In genomic region chr11:1275021-1275420, GRCh38 we compare ENCODE assay signal across 21 cellular contexts. TPM values are rescaled to one million over a fixed set of nuclear protein-coding genes. Genes with fewer than 3 reads are reported as not detected.
A peak's percentile ranks its signal among the peaks of the same experiment; 100 is the strongest.
DNase-seq lines count a peak whose midpoint lies in the region; ATAC-seq, FAIRE-seq and TF ChIP-seq lines count a peak whose summit lies in the region.
"Had no signal": no experiment of that assay in that cellular context is flagged by ENCODE, and none has a peak within 500 bp of the region (broad histone marks: within the 10 kb centered on the region; RNA-seq: fewer than 3 reads in every experiment).

No MANE protein-coding gene starts in this region.

- peaks cover 3% of the 10 kb centered on the region for H3K4me1 Mint-ChIP-seq in glutamatergic neuron (ENCODE audit: low read depth, unreplicated experiment)
- no peaks in the 10 kb centered on the region for H3K4me1 Mint-ChIP-seq in activated naive CD4-positive, alpha-beta T cell treated with anti-CD3 and anti-CD28 coated beads, Interleukin-2, amount 10 ng/mL, durations not matched to agents 7 days and 5 days
- H3K4me1 Mint-ChIP-seq: CD14-positive monocyte had no signal

- H3K9me3 ChIP-seq in BLaER1 treated with 17β-estradiol and CSF1 and Interleukin-3, amounts not matched to agents 10 nM and 100 nM (replicated peaks in 1 of 11), result no peaks in the 10 kb centered on the region
- H3K9me3 ChIP-seq in Panc1 (ENCODE audit: control insufficient read depth, insufficient read depth, low read depth, low read length) (no peaks in the 10 kb centered on the region), HepG2 (ENCODE audit: low read length) (no peaks in the 10 kb centered on the region)
- H3K9me3 ChIP-seq: SJSA1 had no signal

- no peak overlapping the region for H2AFZ ChIP-seq in HepG2 (ENCODE audit: low read length)

- CTCF ChIA-PET in Panc1 (lab: Charles Lee), result no interaction called here
- CTCF ChIA-PET in HepG2 (lab: Yijun Ruan, JAX; ENCODE audit: low intra/inter-chr PET ratio, low total read pairs), result no interaction called here
- CTCF ChIA-PET in activated naive CD4-positive, alpha-beta T cell treated with anti-CD3 and anti-CD28 coated beads, Interleukin-2, amount 10 ng/mL, durations not matched to agents 7 days and 5 days (lab: Charles Lee), result no interaction called here

- TF ChIP-seq EP300 in HepG2 (IDR thresholded peaks at IDR 0.05; ENCODE audit: low read depth in 2 of 2, low read length in 2 of 2), result no peak
- TF ChIP-seq EP300 in HepG2 (CRISPR knock-in tag; IDR thresholded peaks at IDR 0.05; ENCODE audit: borderline replicate concordance), result no peak

- BruUV-seq in Panc1 (replicated peaks; lab: Mats Ljungman, UMichigan) (TSS peak; percentile 52), HepG2 (replicated peaks; lab: Mats Ljungman, UMichigan) (TSS peak; percentile 24)

- POLR2A ChIA-PET in Panc1 (lab: Charles Lee), result no interaction called here
- POLR2A ChIA-PET in HepG2 (lab: Yijun Ruan, JAX), result no interaction called here

- no peak for DNase-seq in Panc1 (ENCODE audit: low read depth, low spot score)
- DNase-seq in glutamatergic neuron, result peak; percentile 4
- DNase-seq in HepG2 (ENCODE audit: low spot score), result no peak
- DNase-seq in activated naive CD4-positive, alpha-beta T cell treated with anti-CD3 and anti-CD28 coated beads, Interleukin-2, amount 10 ng/mL, durations not matched to agents 7 days and 5 days, result no peak
- DNase-seq in KBM-7, result no peak
- DNase-seq: Calu3; CD8-positive, alpha-beta memory T cell; DMS79 treated with DMSO at 0.1 percent for 48 hours; GF-D8; KG1; MM.1S; NCI-H446; NCI-H524 treated with DMSO at 0.1 percent for 48 hours; NCI-H774 had no signal

- WGBS in HepG2 (ENCODE audit: low lambda C conversion rate), result 97% methylated on average over 11 of the region's 18 CpGs

- peak overlapping the region in 3 of 11 experiments; percentile 15 to 38 (median 38); a peak in 4 of 22 replicates for H3K27ac ChIP-seq in BLaER1 treated with 17β-estradiol and CSF1 and Interleukin-3, amounts not matched to agents 10 nM and 100 nM
- H3K27ac ChIP-seq in Panc1 (ENCODE audit: low read length) (no peak overlapping the region), HepG2 (ENCODE audit: extremely low read length, insufficient read depth, low read length) (no peak overlapping the region)
- H3K27ac ChIP-seq: SJSA1 had no signal

- no peak for ATAC-seq in Panc1
- no peak for ATAC-seq in HepG2
- no peak for ATAC-seq in GM18868 (IDR thresholded peaks at IDR 0.05; ENCODE audit: unreplicated experiment)
- ATAC-seq: HCT116 had no signal

- FAIRE-seq in HepG2 (lab: Jason Lieb, UNC), result no peak

- peaks cover 7% of the 10 kb centered on the region for H3K27me3 Mint-ChIP-seq in glutamatergic neuron (ENCODE audit: unreplicated experiment)
- peaks cover 2% of the 10 kb centered on the region for H3K27me3 Mint-ChIP-seq in activated naive CD4-positive, alpha-beta T cell treated with anti-CD3 and anti-CD28 coated beads, Interleukin-2, amount 10 ng/mL, durations not matched to agents 7 days and 5 days
- H3K27me3 Mint-ChIP-seq: CD8-positive, alpha-beta memory T cell had no signal

- H3K36me3 ChIP-seq in BLaER1 treated with 17β-estradiol and CSF1 and Interleukin-3, amounts not matched to agents 10 nM and 100 nM, result peaks cover 23 to 88% (median 41%) of the 10 kb centered on the region in 11 experiments
- H3K36me3 ChIP-seq in Panc1 (ENCODE audit: control insufficient read depth, insufficient read depth, low read length) (peaks cover 7% of the 10 kb centered on the region), HepG2 (replicated peaks in 1 of 2; ENCODE audit: control insufficient read depth in 1 of 2, insufficient read depth in 2 of 2, low read length in 2 of 2) (peaks cover 16 to 39% of the 10 kb centered on the region in 2 experiments; a peak in 4 of 5 replicates)
- H3K36me3 ChIP-seq: SJSA1 had no signal

- TF ChIP-seq CTCF in Panc1 (IDR thresholded peaks at IDR 0.05), result no peak
- TF ChIP-seq CTCF in glutamatergic neuron (IDR thresholded peaks at IDR 0.05; ENCODE audit: partially characterized antibody, unreplicated experiment), result no peak
- TF ChIP-seq CTCF in HepG2 (CRISPR knock-in tag; IDR thresholded peaks at IDR 0.05), result no peak

- H3K27ac Mint-ChIP-seq in glutamatergic neuron (ENCODE audit: unreplicated experiment), result no peak overlapping the region
- no peak overlapping the region for H3K27ac Mint-ChIP-seq in activated naive CD4-positive, alpha-beta T cell treated with anti-CD3 and anti-CD28 coated beads, Interleukin-2, amount 10 ng/mL, durations not matched to agents 7 days and 5 days
- H3K27ac Mint-ChIP-seq: CD14-positive monocyte; CD8-positive, alpha-beta memory T cell had no signal

- intact Hi-C loops in Panc1 (cut with micrococcal nuclease; ENCODE audit: unreplicated experiment), result no loop called here
- intact Hi-C loops in HepG2 (cut with micrococcal nuclease; ENCODE audit: unreplicated experiment), result no loop called here

- H3K9me3 Mint-ChIP-seq in glutamatergic neuron (ENCODE audit: unreplicated experiment), result peaks cover 7% of the 10 kb centered on the region
- H3K9me3 Mint-ChIP-seq in activated naive CD4-positive, alpha-beta T cell treated with anti-CD3 and anti-CD28 coated beads, Interleukin-2, amount 10 ng/mL, durations not matched to agents 7 days and 5 days, result no peaks in the 10 kb centered on the region
- H3K9me3 Mint-ChIP-seq: CD8-positive, alpha-beta memory T cell had no signal

- H3K4me1 ChIP-seq in BLaER1 treated with 17β-estradiol and CSF1 and Interleukin-3, amounts not matched to agents 10 nM and 100 nM, result peaks cover 0 to 72% (median 57%) of the 10 kb centered on the region in 10 experiments; a peak in 16 of 20 replicates
- H3K4me1 ChIP-seq in Panc1 (ENCODE audit: control insufficient read depth, insufficient read depth, low read length) (no peaks in the 10 kb centered on the region), HepG2 (ENCODE audit: insufficient read depth, low read length) (no peaks in the 10 kb centered on the region)
- H3K4me1 ChIP-seq: SJSA1 had no signal

- peak overlapping the region in 7 of 11 experiments; percentile 38 to 78 (median 62); a peak in 13 of 22 replicates for H3K4me2 ChIP-seq in BLaER1 treated with 17β-estradiol and CSF1 and Interleukin-3, amounts not matched to agents 10 nM and 100 nM
- no peak overlapping the region for H3K4me2 ChIP-seq in HepG2 (ENCODE audit: low read depth, low read length)

- TF ChIP-seq RAD21 in HepG2 (CRISPR knock-in tag; IDR thresholded peaks at IDR 0.05), result no peak

- no peak overlapping the region for H3K4me3 Mint-ChIP-seq in glutamatergic neuron (ENCODE audit: unreplicated experiment)
- no peak overlapping the region for H3K4me3 Mint-ChIP-seq in activated naive CD4-positive, alpha-beta T cell treated with anti-CD3 and anti-CD28 coated beads, Interleukin-2, amount 10 ng/mL, durations not matched to agents 7 days and 5 days
- H3K4me3 Mint-ChIP-seq: CD14-positive monocyte; CD8-positive, alpha-beta memory T cell had no signal

- TF ChIP-seq POLR2A in HepG2 (IDR thresholded peaks at IDR 0.05; ENCODE audit: insufficient read depth in 1 of 2, low read depth in 2 of 2, low read length in 2 of 2), result no peak

- H3K9ac ChIP-seq in BLaER1 treated with 17β-estradiol and CSF1 and Interleukin-3, amounts not matched to agents 10 nM and 100 nM, result peak overlapping the region in 8 of 11 experiments; percentile 2 to 36 (median 24); a peak in 8 of 22 replicates
- H3K9ac ChIP-seq in HepG2 (ENCODE audit: insufficient read depth, low read depth, low read length), result no peak overlapping the region

- no peak overlapping the region for H3K4me3 ChIP-seq in BLaER1 treated with 17β-estradiol and CSF1 and Interleukin-3, amounts not matched to agents 10 nM and 100 nM
- no peak overlapping the region for H3K4me3 ChIP-seq in Panc1 (ENCODE audit: low read depth in 2 of 2, low read length in 2 of 2)
- H3K4me3 ChIP-seq in HepG2 (replicated peaks in 1 of 3; ENCODE audit: insufficient read depth in 1 of 3, low read depth in 2 of 3, low read length in 3 of 3), result no peak overlapping the region
- H3K4me3 ChIP-seq: SJSA1 had no signal

- in situ Hi-C loops in Panc1 (cut with HindIII; ENCODE audit: low pct_unique_long_range_greater_than_20kb, low sequenced_read_pairs), result no loop called here
- in situ Hi-C loops in HepG2 (cut with HindIII; ENCODE audit: extremely low pct_ligation_motif_present, low pct_unique_long_range_greater_than_20kb), result no loop called here
- in situ Hi-C loops in KBM-7 (cut with MboI; ENCODE audit: low pct_unique_long_range_greater_than_20kb, low sequenced_read_pairs), result no loop called here

- H4K20me1 ChIP-seq in BLaER1 treated with 17β-estradiol and CSF1 and Interleukin-3, amounts not matched to agents 10 nM and 100 nM, result peaks cover 41 to 98% (median 82%) of the 10 kb centered on the region in 11 experiments
- H4K20me1 ChIP-seq in HepG2 (ENCODE audit: insufficient read depth, low read length), result peaks cover 3% of the 10 kb centered on the region; the same call in 1 of the 2 replicates

- H3K36me3 Mint-ChIP-seq in glutamatergic neuron (ENCODE audit: unreplicated experiment), result peaks cover 5% of the 10 kb centered on the region
- H3K36me3 Mint-ChIP-seq in activated naive CD4-positive, alpha-beta T cell treated with anti-CD3 and anti-CD28 coated beads, Interleukin-2, amount 10 ng/mL, durations not matched to agents 7 days and 5 days, result peaks cover 2% of the 10 kb centered on the region

- H3K79me2 ChIP-seq in HepG2 (ENCODE audit: insufficient read depth, low read length), result no peaks in the 10 kb centered on the region

- no peaks in the 10 kb centered on the region for H3K27me3 ChIP-seq in BLaER1 treated with 17β-estradiol and CSF1 and Interleukin-3, amounts not matched to agents 10 nM and 100 nM
- H3K27me3 ChIP-seq in Panc1 (ENCODE audit: control insufficient read depth, insufficient read depth, low read length) (no peaks in the 10 kb centered on the region), HepG2 (ENCODE audit: control insufficient read depth in 1 of 2, insufficient read depth in 2 of 2, low read length in 2 of 2) (no peaks in the 10 kb centered on the region)
- H3K27me3 ChIP-seq: SJSA1 had no signal

RNA-seq across cellular contexts. Expression of gene TOLLIP, which starts 34.4 kb away (rescaled TPM):
- total RNA-seq in Panc1 (2021; ENCODE audit: unreplicated experiment) (141 TPM), glutamatergic neuron (ENCODE audit: unreplicated experiment) (67.5 TPM), HepG2 (2016; rRNA removed; fragmentation: Illumina TruSeq; extraction: Trizol) (19.4 and 25.9 TPM in 2 replicates)
- polyA plus RNA-seq in Panc1 (2012; ENCODE audit: insufficient read length), result 222 TPM
- 21.8 and 24.1 TPM in 2 replicates for total RNA-seq in HepG2 (2016; cell fraction: cytosol; rRNA removed; fragmentation: Illumina TruSeq; extraction: Trizol; ENCODE audit: low read depth)
- total RNA-seq in HepG2 (2016; cell fraction: insoluble cytoplasmic fraction; rRNA removed; fragmentation: Illumina TruSeq; extraction: Trizol), result 18.0 and 24.4 TPM in 2 replicates
- total RNA-seq in HepG2 (2016; cell fraction: membrane; rRNA removed; fragmentation: Illumina TruSeq; extraction: Trizol), result 16.0 and 17.9 TPM in 2 replicates
- total RNA-seq in HepG2 (2016; cell fraction: nucleus; rRNA removed; fragmentation: Illumina TruSeq; extraction: Trizol), result 11.3 and 14.6 TPM in 2 replicates
- polyA plus RNA-seq in HepG2 (2011; rRNA removed), result 44.2 and 47.5 TPM in 2 replicates
- polyA plus RNA-seq in HepG2 (2011; cell fraction: cytosol; rRNA removed), result 27.1 and 38.7 TPM in 2 replicates
- 59.6 and 61.9 TPM in 2 replicates for polyA plus RNA-seq in HepG2 (2011; cell fraction: nucleus; rRNA removed)
- 31.4 and 32.5 TPM in 2 replicates for polyA plus RNA-seq in HepG2 (2012)
- polyA plus RNA-seq in HepG2 (2016; cell fraction: cytosol; fragmentation: Illumina TruSeq; extraction: Trizol; ENCODE audit: low read depth), result 23.1 and 26.1 TPM in 2 replicates
- 40.7 and 53.4 TPM in 2 replicates for polyA plus RNA-seq in HepG2 (2016; cell fraction: insoluble cytoplasmic fraction; fragmentation: Illumina TruSeq; extraction: Trizol; ENCODE audit: low read depth)
- polyA plus RNA-seq in HepG2 (2016; cell fraction: membrane; fragmentation: Illumina TruSeq; extraction: Trizol; ENCODE audit: low read depth), result 25.9 and 29.3 TPM in 2 replicates
- polyA plus RNA-seq in HepG2 (2016; cell fraction: nucleus; fragmentation: Illumina TruSeq; extraction: Trizol; ENCODE audit: insufficient read depth, low read depth), result 27.5 and 35.7 TPM in 2 replicates
- 19.2 and 101 TPM in 2 replicates for polyA minus RNA-seq in HepG2 (2011; rRNA and poly(A)+ RNA removed; ENCODE audit: low replicate concordance)
- 14.2 and 15.4 TPM in 2 replicates for polyA minus RNA-seq in HepG2 (2011; cell fraction: cytosol; rRNA and poly(A)+ RNA removed)
- polyA minus RNA-seq in HepG2 (2011; cell fraction: nucleus; rRNA and poly(A)+ RNA removed), result 17.4 and 24.5 TPM in 2 replicates

RNA-seq across cellular contexts. Expression of gene MUC5B, which starts 52.2 kb away (rescaled TPM):
- total RNA-seq in Panc1 (2021; ENCODE audit: unreplicated experiment) (1.2 TPM), glutamatergic neuron (ENCODE audit: unreplicated experiment) (not detected), HepG2 (2016; rRNA removed; fragmentation: Illumina TruSeq; extraction: Trizol) (not detected in 2 replicates)
- 0.40 TPM for polyA plus RNA-seq in Panc1 (2012; ENCODE audit: insufficient read length)
- under 0.01 TPM in 1 of 2 replicates, not detected in the other for total RNA-seq in HepG2 (2016; cell fraction: cytosol; rRNA removed; fragmentation: Illumina TruSeq; extraction: Trizol; ENCODE audit: low read depth)
- total RNA-seq in HepG2 (2016; cell fraction: insoluble cytoplasmic fraction; rRNA removed; fragmentation: Illumina TruSeq; extraction: Trizol), result not detected in 2 replicates
- total RNA-seq in HepG2 (2016; cell fraction: membrane; rRNA removed; fragmentation: Illumina TruSeq; extraction: Trizol), result not detected in 2 replicates
- total RNA-seq in HepG2 (2016; cell fraction: nucleus; rRNA removed; fragmentation: Illumina TruSeq; extraction: Trizol), result not detected in 2 replicates
- polyA plus RNA-seq in HepG2 (2011; rRNA removed), result 0.01 and 0.05 TPM in 2 replicates
- under 0.01 and 0.01 TPM in 2 replicates for polyA plus RNA-seq in HepG2 (2011; cell fraction: cytosol; rRNA removed)
- polyA plus RNA-seq in HepG2 (2011; cell fraction: nucleus; rRNA removed), result 0.18 and 0.99 TPM in 2 replicates
- 2.3 and 3.1 TPM in 2 replicates for polyA plus RNA-seq in HepG2 (2012)
- polyA plus RNA-seq in HepG2 (2016; cell fraction: cytosol; fragmentation: Illumina TruSeq; extraction: Trizol; ENCODE audit: low read depth), result not detected in 2 replicates
- polyA plus RNA-seq in HepG2 (2016; cell fraction: insoluble cytoplasmic fraction; fragmentation: Illumina TruSeq; extraction: Trizol; ENCODE audit: low read depth), result not detected in 2 replicates
- polyA plus RNA-seq in HepG2 (2016; cell fraction: membrane; fragmentation: Illumina TruSeq; extraction: Trizol; ENCODE audit: low read depth), result not detected in 2 replicates
- polyA plus RNA-seq in HepG2 (2016; cell fraction: nucleus; fragmentation: Illumina TruSeq; extraction: Trizol; ENCODE audit: insufficient read depth, low read depth), result not detected in 2 replicates
- 0.02 and 0.06 TPM in 2 replicates for polyA minus RNA-seq in HepG2 (2011; rRNA and poly(A)+ RNA removed; ENCODE audit: low replicate concordance)
- polyA minus RNA-seq in HepG2 (2011; cell fraction: cytosol; rRNA and poly(A)+ RNA removed), result 0.69 TPM in 1 of 2 replicates, not detected in the other
- polyA minus RNA-seq in HepG2 (2011; cell fraction: nucleus; rRNA and poly(A)+ RNA removed), result 0.26 and 0.50 TPM in 2 replicates
- total RNA-seq: A673; CD8-positive, alpha-beta memory T cell; H4; SJSA1 had no signal
- polyA plus RNA-seq: CD14-positive monocyte; CD8-positive, alpha-beta memory T cell had no signal
